Comparison of ENCODE assay signal across 1 cellular context in genomic region chr1:31413405-31414005, GRCh38.
TF ChIP-seq lines count a peak whose summit lies in the region.

No MANE protein-coding gene starts in this region.

TF ChIP-seq in HepG2, 621 proteins besides CTCF, POLR2A, EP300 and RAD21 (continued from another document):
- TF ChIP-seq ZNF280B (CRISPR knock-in tag; IDR thresholded peaks at IDR 0.05; ENCODE audit: borderline replicate concordance): 0 out of 2 replicates have a peak, but pooled peaks have one; percentile 51
- TF ChIP-seq, protein P1, sequence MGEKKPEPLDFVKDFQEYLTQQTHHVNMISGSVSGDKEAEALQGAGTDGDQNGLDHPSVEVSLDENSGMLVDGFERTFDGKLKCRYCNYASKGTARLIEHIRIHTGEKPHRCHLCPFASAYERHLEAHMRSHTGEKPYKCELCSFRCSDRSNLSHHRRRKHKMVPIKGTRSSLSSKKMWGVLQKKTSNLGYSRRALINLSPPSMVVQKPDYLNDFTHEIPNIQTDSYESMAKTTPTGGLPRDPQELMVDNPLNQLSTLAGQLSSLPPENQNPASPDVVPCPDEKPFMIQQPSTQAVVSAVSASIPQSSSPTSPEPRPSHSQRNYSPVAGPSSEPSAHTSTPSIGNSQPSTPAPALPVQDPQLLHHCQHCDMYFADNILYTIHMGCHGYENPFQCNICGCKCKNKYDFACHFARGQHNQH (CRISPR knock-in tag; IDR thresholded peaks at IDR 0.05): peak; percentile 89; the same call in 1 of the 2 replicates
- no peak for TF ChIP-seq ELK4 (CRISPR knock-in tag; IDR thresholded peaks at IDR 0.05; ENCODE audit: borderline replicate concordance)
- no peak for TF ChIP-seq ZC3H4 (CRISPR knock-in tag; IDR thresholded peaks at IDR 0.05; ENCODE audit: borderline replicate concordance)
- TF ChIP-seq, protein P2, sequence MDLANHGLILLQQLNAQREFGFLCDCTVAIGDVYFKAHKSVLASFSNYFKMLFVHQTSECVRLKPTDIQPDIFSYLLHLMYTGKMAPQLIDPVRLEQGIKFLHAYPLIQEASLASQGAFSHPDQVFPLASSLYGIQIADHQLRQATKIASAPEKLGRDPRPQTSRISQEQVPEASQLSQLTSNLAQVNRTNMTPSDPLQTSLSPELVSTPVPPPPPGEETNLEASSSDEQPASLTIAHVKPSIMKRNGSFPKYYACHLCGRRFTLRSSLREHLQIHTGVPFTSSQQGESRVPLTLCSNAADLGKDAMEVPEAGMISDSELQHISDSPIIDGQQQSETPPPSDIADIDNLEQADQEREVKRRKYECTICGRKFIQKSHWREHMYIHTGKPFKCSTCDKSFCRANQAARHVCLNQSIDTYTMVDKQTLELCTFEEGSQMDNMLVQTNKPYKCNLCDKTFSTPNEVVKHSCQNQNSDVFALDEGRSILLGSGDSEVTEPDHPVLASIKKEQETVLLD (CRISPR knock-in tag; IDR thresholded peaks at IDR 0.05; ENCODE audit: low read depth): no peak
- TF ChIP-seq, protein P3, sequence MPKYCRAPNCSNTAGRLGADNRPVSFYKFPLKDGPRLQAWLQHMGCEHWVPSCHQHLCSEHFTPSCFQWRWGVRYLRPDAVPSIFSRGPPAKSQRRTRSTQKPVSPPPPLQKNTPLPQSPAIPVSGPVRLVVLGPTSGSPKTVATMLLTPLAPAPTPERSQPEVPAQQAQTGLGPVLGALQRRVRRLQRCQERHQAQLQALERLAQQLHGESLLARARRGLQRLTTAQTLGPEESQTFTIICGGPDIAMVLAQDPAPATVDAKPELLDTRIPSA (CRISPR knock-in tag; IDR thresholded peaks at IDR 0.05; ENCODE audit: borderline replicate concordance): no peak
- peak; percentile 11; the same call in 1 of the 3 replicates for TF ChIP-seq MXI1 (IDR thresholded peaks at IDR 0.05; ENCODE audit: borderline replicate concordance, low read depth, low read length)
- TF ChIP-seq ZNF720 (CRISPR knock-in tag; IDR thresholded peaks at IDR 0.05): no peak
